22 cellular contexts compared by ENCODE assay signal in genomic region chr11:35355102-35355749, GRCh38.
DNase-seq lines count a peak whose midpoint lies in the region; ATAC-seq and TF ChIP-seq lines count a peak whose summit lies in the region.
"Had no signal": no experiment of that assay in that cellular context is flagged by ENCODE, and none has a peak within 500 bp of the region (broad histone marks: within the 10 kb centered on the region; RNA-seq: fewer than 3 reads in every experiment).

No MANE protein-coding gene starts in this region.

- no peaks in the 10 kb centered on the region for H3K36me3 Mint-ChIP-seq in activated naive CD4-positive, alpha-beta T cell treated with anti-CD3 and anti-CD28 coated beads for 36 hours (ENCODE audit: low read depth)
- H3K36me3 Mint-ChIP-seq in chondrocyte (ENCODE audit: low read depth) (no peaks in the 10 kb centered on the region), osteocyte (ENCODE audit: unreplicated experiment) (no peaks in the 10 kb centered on the region)
- no peaks in the 10 kb centered on the region for H3K36me3 Mint-ChIP-seq in activated T-helper 1 cell treated with anti-CD3 and anti-CD28 coated beads, Interleukin-12 subunit alpha, Interleukin-12 subunit beta, Interleukin-2, Interleukin-4 antibody, amounts not matched to agents 30 ng/mL and 10 ng/mL and 1 ng/mL, durations not matched to agents 14 hours and 24 hours and 36 hours (ENCODE audit: low read depth)
- H3K36me3 Mint-ChIP-seq: IgD-negative memory B cell had no signal

- intact Hi-C loops in activated naive CD4-positive, alpha-beta T cell treated with anti-CD3 and anti-CD28 coated beads for 36 hours (cut with micrococcal nuclease) = no loop called here
- intact Hi-C loops in activated T-helper 1 cell treated with anti-CD3 and anti-CD28 coated beads, Interleukin-12 subunit alpha, Interleukin-12 subunit beta, Interleukin-2, Interleukin-4 antibody, amounts not matched to agents 30 ng/mL and 10 ng/mL and 1 ng/mL, durations not matched to agents 14 hours and 24 hours and 36 hours (cut with micrococcal nuclease) = no loop called here

- ATAC-seq in HG02885 (IDR thresholded peaks at IDR 0.05; ENCODE audit: poor library complexity, unreplicated experiment) = peak; percentile 57
- ATAC-seq: PC-3 had no signal

- peak overlapping the region; percentile 46 for H3K27ac Mint-ChIP-seq in activated naive CD4-positive, alpha-beta T cell treated with anti-CD3 and anti-CD28 coated beads for 36 hours
- H3K27ac Mint-ChIP-seq in chondrocyte (ENCODE audit: unreplicated experiment) (peak overlapping the region; percentile 86), osteocyte (ENCODE audit: unreplicated experiment) (peak overlapping the region; percentile 76)
- H3K27ac Mint-ChIP-seq in activated T-helper 1 cell treated with anti-CD3 and anti-CD28 coated beads, Interleukin-12 subunit alpha, Interleukin-12 subunit beta, Interleukin-2, Interleukin-4 antibody, amounts not matched to agents 30 ng/mL and 10 ng/mL and 1 ng/mL, durations not matched to agents 14 hours and 24 hours and 36 hours = no peak overlapping the region
- H3K27ac Mint-ChIP-seq: B cell, IgD-negative memory B cell had no signal

- no peak for DNase-seq in activated naive CD4-positive, alpha-beta T cell treated with anti-CD3 and anti-CD28 coated beads for 36 hours
- no peak for DNase-seq in activated naive CD4-positive, alpha-beta T cell treated with anti-CD3 and anti-CD28 coated beads, Interleukin-2, amount 50 U/mL, for 16 hours
- DNase-seq in chondrocyte (ENCODE audit: low spot score) = no peak
- no peak for DNase-seq in osteocyte (ENCODE audit: extremely low spot score, unreplicated experiment)
- no peak for DNase-seq in SIG-M5 treated with dmso at 0.1 percent for 504 hours (lab: John Stamatoyannopoulos, UW; ENCODE audit: unreplicated experiment)
- DNase-seq in stimulated activated CD4-positive, alpha-beta T cell treated with anti-CD3 and anti-CD28 coated beads, Interleukin-4, amount 100 ng/mL, for 4 hours = no peak
- DNase-seq in activated T-helper 1 cell treated with anti-CD3 and anti-CD28 coated beads, Interleukin-12 subunit alpha, Interleukin-12 subunit beta, Interleukin-2, Interleukin-4 antibody, amounts not matched to agents 30 ng/mL and 10 ng/mL and 1 ng/mL, durations not matched to agents 14 hours and 24 hours and 36 hours (ENCODE audit: low spot score) = no peak
- DNase-seq: 8988T, COR-L47, DMS 273 treated with DMSO at 0.1 percent for 48 hours, DND-41, Karpas-422, NCI-H1417 treated with DMSO at 0.1 percent for 48 hours, NCI-H187 treated with DMSO at 0.1 percent for 48 hours, NCI-H2227 treated with DMSO at 0.1 percent for 48 hours, NCI-H510A treated with DMSO at 0.1 percent for 48 hours, NCI-H774, PC-3, SIG-M5 had no signal

- no peaks in the 10 kb centered on the region for H3K9me3 Mint-ChIP-seq in activated naive CD4-positive, alpha-beta T cell treated with anti-CD3 and anti-CD28 coated beads for 36 hours
- H3K9me3 Mint-ChIP-seq in chondrocyte (ENCODE audit: low read depth) (no peaks in the 10 kb centered on the region), osteocyte (ENCODE audit: unreplicated experiment) (no peaks in the 10 kb centered on the region)
- H3K9me3 Mint-ChIP-seq in activated T-helper 1 cell treated with anti-CD3 and anti-CD28 coated beads, Interleukin-12 subunit alpha, Interleukin-12 subunit beta, Interleukin-2, Interleukin-4 antibody, amounts not matched to agents 30 ng/mL and 10 ng/mL and 1 ng/mL, durations not matched to agents 14 hours and 24 hours and 36 hours = no peaks in the 10 kb centered on the region
- H3K9me3 Mint-ChIP-seq: IgD-negative memory B cell had no signal

- no peaks in the 10 kb centered on the region for H3K27me3 Mint-ChIP-seq in activated naive CD4-positive, alpha-beta T cell treated with anti-CD3 and anti-CD28 coated beads for 36 hours (ENCODE audit: low read depth)
- H3K27me3 Mint-ChIP-seq in chondrocyte (ENCODE audit: low read depth) (no peaks in the 10 kb centered on the region), osteocyte (ENCODE audit: unreplicated experiment) (no peaks in the 10 kb centered on the region)
- H3K27me3 Mint-ChIP-seq in activated T-helper 1 cell treated with anti-CD3 and anti-CD28 coated beads, Interleukin-12 subunit alpha, Interleukin-12 subunit beta, Interleukin-2, Interleukin-4 antibody, amounts not matched to agents 30 ng/mL and 10 ng/mL and 1 ng/mL, durations not matched to agents 14 hours and 24 hours and 36 hours (ENCODE audit: insufficient read depth) = peaks cover 6% of the 10 kb centered on the region
- H3K27me3 Mint-ChIP-seq: B cell had no signal

- CTCF ChIA-PET in activated naive CD4-positive, alpha-beta T cell treated with anti-CD3 and anti-CD28 coated beads for 36 hours (lab: Charles Lee) = interaction anchor here (1.4 kb wide), 1 partner anchor 13 kb away, joined by 5 read pairs; no protein-coding TSS in a partner anchor

- H3K4me1 Mint-ChIP-seq in activated naive CD4-positive, alpha-beta T cell treated with anti-CD3 and anti-CD28 coated beads for 36 hours (ENCODE audit: low read depth) = peaks cover 8% of the 10 kb centered on the region
- H3K4me1 Mint-ChIP-seq in chondrocyte (ENCODE audit: low read depth) = peaks cover 58% of the 10 kb centered on the region
- H3K4me1 Mint-ChIP-seq in osteocyte (ENCODE audit: unreplicated experiment) = peaks cover 45% of the 10 kb centered on the region
- H3K4me1 Mint-ChIP-seq in activated T-helper 1 cell treated with anti-CD3 and anti-CD28 coated beads, Interleukin-12 subunit alpha, Interleukin-12 subunit beta, Interleukin-2, Interleukin-4 antibody, amounts not matched to agents 30 ng/mL and 10 ng/mL and 1 ng/mL, durations not matched to agents 14 hours and 24 hours and 36 hours (ENCODE audit: low read depth) = peaks cover 13% of the 10 kb centered on the region

- no peak overlapping the region for H3K4me3 Mint-ChIP-seq in activated naive CD4-positive, alpha-beta T cell treated with anti-CD3 and anti-CD28 coated beads for 36 hours
- H3K4me3 Mint-ChIP-seq in chondrocyte (ENCODE audit: unreplicated experiment) = no peak overlapping the region
- H3K4me3 Mint-ChIP-seq in osteocyte (ENCODE audit: unreplicated experiment) = no peak overlapping the region
- no peak overlapping the region for H3K4me3 Mint-ChIP-seq in activated T-helper 1 cell treated with anti-CD3 and anti-CD28 coated beads, Interleukin-12 subunit alpha, Interleukin-12 subunit beta, Interleukin-2, Interleukin-4 antibody, amounts not matched to agents 30 ng/mL and 10 ng/mL and 1 ng/mL, durations not matched to agents 14 hours and 24 hours and 36 hours
- H3K4me3 Mint-ChIP-seq: B cell, IgD-negative memory B cell had no signal

- no peak for TF ChIP-seq CTCF in chondrocyte (IDR thresholded peaks at IDR 0.05)
- TF ChIP-seq CTCF in osteocyte (IDR thresholded peaks at IDR 0.05) = no peak
